Comparison of ENCODE assay signal across 10 cellular contexts in genomic region chr15:50377867-50378751, GRCh38. TPM values are rescaled to one million over a fixed set of nuclear protein-coding genes. Genes with fewer than 3 reads are reported as not detected.
DNase-seq lines count a peak whose midpoint lies in the region; ATAC-seq, FAIRE-seq and TF ChIP-seq lines count a peak whose summit lies in the region.
"Had no signal": no experiment of that assay in that cellular context is flagged by ENCODE, and none has a peak within 500 bp of the region (broad histone marks: within the 10 kb centered on the region; RNA-seq: fewer than 3 reads in every experiment).

No MANE protein-coding gene starts in this region.

- peaks cover 22% of the 10 kb centered on the region for H3K4me1 Mint-ChIP-seq in activated naive CD8-positive, alpha-beta T cell treated with anti-CD3 and anti-CD28 coated beads, Interleukin-2, amount 50 U/mL, for 24 hours

- peak overlapping the region; percentile 54 for H3K4me3 Mint-ChIP-seq in activated naive CD8-positive, alpha-beta T cell treated with anti-CD3 and anti-CD28 coated beads, Interleukin-2, amount 50 U/mL, for 24 hours

- no peaks in the 10 kb centered on the region for H3K9me3 Mint-ChIP-seq in activated naive CD8-positive, alpha-beta T cell treated with anti-CD3 and anti-CD28 coated beads, Interleukin-2, amount 50 U/mL, for 24 hours

- ATAC-seq in GM19467 (IDR thresholded peaks at IDR 0.05; ENCODE audit: unreplicated experiment) (peak; percentile 93), HG03175 (IDR thresholded peaks at IDR 0.05; ENCODE audit: unreplicated experiment) (peak; percentile 97)
- peak; percentile 95 for ATAC-seq in activated naive CD8-positive, alpha-beta T cell treated with anti-CD3 and anti-CD28 coated beads, Interleukin-2, amount 50 U/mL, for 24 hours

- H3K27ac Mint-ChIP-seq in activated naive CD8-positive, alpha-beta T cell treated with anti-CD3 and anti-CD28 coated beads, Interleukin-2, amount 50 U/mL, for 24 hours, result peak overlapping the region; percentile 96

- no peak for TF ChIP-seq POLR2A in GM12892 (IDR thresholded peaks at IDR 0.05; ENCODE audit: low read depth, low read length)

- peaks cover 2% of the 10 kb centered on the region for H3K27me3 Mint-ChIP-seq in activated naive CD8-positive, alpha-beta T cell treated with anti-CD3 and anti-CD28 coated beads, Interleukin-2, amount 50 U/mL, for 24 hours

- DNase-seq in GM12892 (ENCODE audit: insufficient read length) (peak; percentile 49), middle frontal gyrus (ENCODE audit: extremely low spot score, low spot score) (no peak), DMS153 (lab: John Stamatoyannopoulos, UW) (no peak), NCI-H187 (lab: John Stamatoyannopoulos, UW) (no peak), NCI-H526 (lab: John Stamatoyannopoulos, UW) (no peak)
- no peak for DNase-seq in activated naive CD8-positive, alpha-beta T cell treated with anti-CD3 and anti-CD28 coated beads, Interleukin-2, amount 50 U/mL, for 24 hours
- DNase-seq: DND-41, retina had no signal

- no peaks in the 10 kb centered on the region for H3K36me3 Mint-ChIP-seq in activated naive CD8-positive, alpha-beta T cell treated with anti-CD3 and anti-CD28 coated beads, Interleukin-2, amount 50 U/mL, for 24 hours (ENCODE audit: low read depth)

- peak; percentile 91 for FAIRE-seq in GM12892 (lab: Jason Lieb, UNC)

RNA-seq across cellular contexts. Expression of gene GABPB1, which starts 23.1 kb away (rescaled TPM):
- 28.9 TPM for polyA plus RNA-seq in GM12892 (2012; ENCODE audit: missing spikeins)

RNA-seq across cellular contexts. Expression of gene USP8, which starts 46.1 kb away (rescaled TPM):
- 31.4 TPM for polyA plus RNA-seq in GM12892 (2012; ENCODE audit: missing spikeins)
